22 cellular contexts compared by ENCODE assay signal in genomic region chr3:127077068-127077467, GRCh38.
DNase-seq lines count a peak whose midpoint lies in the region; ATAC-seq and TF ChIP-seq lines count a peak whose summit lies in the region.
"Had no signal": no experiment of that assay in that cellular context is flagged by ENCODE, and none has a peak within 500 bp of the region (broad histone marks: within the 10 kb centered on the region; RNA-seq: fewer than 3 reads in every experiment).

No MANE protein-coding gene starts in this region.

- intact Hi-C loops in thyroid gland (cut with DNase I): no loop called here

- H3K9me3 ChIP-seq in lung (ENCODE audit: control insufficient read depth in 2 of 2, insufficient read depth in 1 of 2, low read length in 1 of 2) (no peaks in the 10 kb centered on the region), thyroid gland (no peaks in the 10 kb centered on the region), T-helper 17 cell (ENCODE audit: control insufficient read depth, low read length, poor library complexity, severe bottlenecking) (no peaks in the 10 kb centered on the region)
- H3K9me3 ChIP-seq: SJCRH30 had no signal

- ATAC-seq in lung (ENCODE audit: insufficient read depth, low FRiP score): no peak
- ATAC-seq in T-helper 17 cell: no peak
- ATAC-seq: HCT116, Panc1 had no signal

- H3K4me3 ChIP-seq in lung (no peak overlapping the region), thyroid gland (replicated peaks in 1 of 3) (no peak overlapping the region)
- H3K4me3 ChIP-seq: SJCRH30 had no signal

- peaks cover 0 to 3% of the 10 kb centered on the region in 2 donors for H3K4me1 ChIP-seq in lung (ENCODE audit: control insufficient read depth in 2 of 2, insufficient read depth in 2 of 2, low read length in 2 of 2)
- H3K4me1 ChIP-seq in thyroid gland: peaks cover 45 to 53% of the 10 kb centered on the region in 2 donors
- H3K4me1 ChIP-seq: SJCRH30 had no signal

- H3K36me3 ChIP-seq in lung (ENCODE audit: control insufficient read depth in 2 of 2, insufficient read depth in 2 of 2, low read length in 2 of 2) (no peaks in the 10 kb centered on the region), thyroid gland (no peaks in the 10 kb centered on the region)
- H3K36me3 ChIP-seq: SJCRH30 had no signal

- no peak overlapping the region for H3K27ac ChIP-seq in lung (ENCODE audit: low read depth in 1 of 2, low read length in 1 of 2)
- H3K27ac ChIP-seq in thyroid gland: peak overlapping the region in 2 of 3 donors; percentile 0 to 24
- H3K27ac ChIP-seq: SJCRH30 had no signal

- H3K4me1 Mint-ChIP-seq in T-helper 17 cell: no peaks in the 10 kb centered on the region

- peaks cover 9% of the 10 kb centered on the region for H3K27me3 Mint-ChIP-seq in T-helper 17 cell

- peak; percentile 44 for DNase-seq in activated effector memory CD4-positive, alpha-beta T cell treated with anti-CD3 and anti-CD28 coated beads, Interleukin-2, amount 50 U/mL, for 16 hours
- no peak for DNase-seq in activated effector memory CD4-positive, alpha-beta T cell treated with Interleukin-2 at 50 U/mL for 16 hours
- DNase-seq in DMS79 treated with DMSO at 0.1 percent for 48 hours (lab: John Stamatoyannopoulos, UW) (peak; percentile 26), lung (ENCODE audit: low spot score) (peak; percentile 53), thyroid gland (peak; percentile 84 to 86), T-helper 17 cell (no peak)
- no peak for DNase-seq in activated naive CD4-positive, alpha-beta T cell treated with Interleukin-2 at 50 U/mL for 16 hours
- DNase-seq: 8988T; C1 segment of cervical spinal cord; EL; GF-D8; KBM-7; NCI-H1092 treated with DMSO at 0.1 percent for 48 hours; NCI-H1436 treated with DMSO at 0.1 percent for 48 hours; NCI-H2081; NCI-H2171; NCI-H345; NCI-H774; NK-92 treated with Interleukin-12 subunit alpha and Interleukin-12 subunit beta, amount 100 ng/mL, for 24 hours; SJCRH30 had no signal

- WGBS in lung, 2 donors: 66 to 79% methylated on average over 10 of the region's 10 CpGs
- WGBS in thyroid gland, 2 donors: 17 to 49% methylated on average over 2 to 10 of the region's 10 CpGs

- no peak overlapping the region for H3K4me3 Mint-ChIP-seq in T-helper 17 cell

- TF ChIP-seq POLR2A in thyroid gland (IDR thresholded peaks at IDR 0.05): no peak

- H3K27me3 ChIP-seq in lung (ENCODE audit: control insufficient read depth, insufficient read depth): no peaks in the 10 kb centered on the region
- no peaks in the 10 kb centered on the region for H3K27me3 ChIP-seq in thyroid gland
- H3K27me3 ChIP-seq: SJCRH30 had no signal

- TF ChIP-seq CTCF in lung (IDR thresholded peaks at IDR 0.05; ENCODE audit: control extremely low read depth, extremely low read depth): no peak
- peak in 1 of 6 experiments; percentile 5 for TF ChIP-seq CTCF in thyroid gland (IDR thresholded peaks at IDR 0.05)

- no peaks in the 10 kb centered on the region for H3K36me3 Mint-ChIP-seq in T-helper 17 cell (ENCODE audit: low read depth)

- no peak overlapping the region for H3K27ac Mint-ChIP-seq in T-helper 17 cell

Comparison
In these comparisons a context has a peak if more than half of its experiments do, and no peak if none do; other contexts are left out.
1. DNase-seq: peak in activated effector memory CD4-positive, alpha-beta T cell treated with anti-CD3 and anti-CD28 coated beads, Interleukin-2, amount 50 U/mL, for 16 hours (single experiment), DMS79 treated with DMSO at 0.1 percent for 48 hours (single experiment), lung (single experiment) and thyroid gland (2 of 2); none in activated effector memory CD4-positive, alpha-beta T cell treated with Interleukin-2 at 50 U/mL for 16 hours (single experiment), activated naive CD4-positive, alpha-beta T cell treated with Interleukin-2 at 50 U/mL for 16 hours (single experiment) and T-helper 17 cell (0 of 3).
2. H3K27ac ChIP-seq: peak in thyroid gland (2 of 3); none in lung (0 of 2).